Comparison of ENCODE assay signal across 8 cellular contexts in genomic region chr2:182866095-182866460, GRCh38. TPM values are rescaled to one million over a fixed set of nuclear protein-coding genes. Genes with fewer than 3 reads are reported as not detected.
A peak's percentile ranks its signal among the peaks of the same experiment; 100 is the strongest.
DNase-seq lines count a peak whose midpoint lies in the region; ATAC-seq and TF ChIP-seq lines count a peak whose summit lies in the region.

No MANE protein-coding gene starts in this region.

- peaks cover 52% of the 10 kb centered on the region for H3K27me3 Mint-ChIP-seq in stimulated activated memory B cell treated with anti-CD40 and anti-IgM and Interleukin-4, amounts not matched to agents 10 μg/mL and 1 μg/mL and 100 μg/mL, for 72 hours

- no peaks in the 10 kb centered on the region for H3K36me3 Mint-ChIP-seq in stimulated activated memory B cell treated with anti-CD40 and anti-IgM and Interleukin-4, amounts not matched to agents 10 μg/mL and 1 μg/mL and 100 μg/mL, for 72 hours

- H3K4me3 ChIP-seq in iPS-11a (ENCODE audit: low read depth, low read length) = peak overlapping the region; percentile 64
- no peak overlapping the region for H3K4me3 ChIP-seq in lower leg skin (ENCODE audit: low read depth, poor library complexity, severe bottlenecking)

- intact Hi-C loops in posterior vena cava (cut with DNase I) (loop anchor here in 1 of 2 donors (10.0 kb wide), 1 partner anchor 1771 kb away; no protein-coding TSS in a partner anchor), lower leg skin (cut with DNase I; ENCODE audit: low total_unique reads) (no loop called here)

- DNase-seq in DMS 273 (lab: John Stamatoyannopoulos, UW; ENCODE audit: unreplicated experiment) = peak; percentile 25
- no peak for DNase-seq in DMS 273 treated with DMSO at 0.1 percent for 48 hours (lab: John Stamatoyannopoulos, UW)
- DNase-seq in amniotic epithelial cell (ENCODE audit: low read depth) = peak; percentile 32
- DNase-seq in posterior vena cava (ENCODE audit: low spot score) = no peak
- DNase-seq in lower leg skin (ENCODE audit: low spot score in 2 of 2) = no peak
- DNase-seq in NCI-H345 (lab: John Stamatoyannopoulos, UW) = no peak

- H3K9me3 Mint-ChIP-seq in stimulated activated memory B cell treated with anti-CD40 and anti-IgM and Interleukin-4, amounts not matched to agents 10 μg/mL and 1 μg/mL and 100 μg/mL, for 72 hours = no peaks in the 10 kb centered on the region

- 9% methylated on average over 17 to 19 of the region's 19 CpGs for WGBS in lower leg skin, 2 donors

- peak overlapping the region; percentile 17 for H3K4me3 Mint-ChIP-seq in stimulated activated memory B cell treated with anti-CD40 and anti-IgM and Interleukin-4, amounts not matched to agents 10 μg/mL and 1 μg/mL and 100 μg/mL, for 72 hours

- TF ChIP-seq CTCF in lower leg skin (IDR thresholded peaks at IDR 0.05) = no peak

- no peak for ATAC-seq in stimulated activated memory B cell treated with anti-CD40 and anti-IgM and Interleukin-4, amounts not matched to agents 10 μg/mL and 1 μg/mL and 100 μg/mL, for 72 hours

- TF ChIP-seq POLR2A in lower leg skin (IDR thresholded peaks at IDR 0.05) = no peak

- H3K27ac Mint-ChIP-seq in stimulated activated memory B cell treated with anti-CD40 and anti-IgM and Interleukin-4, amounts not matched to agents 10 μg/mL and 1 μg/mL and 100 μg/mL, for 72 hours = no peak overlapping the region

- peaks cover 23% of the 10 kb centered on the region for H3K4me1 Mint-ChIP-seq in stimulated activated memory B cell treated with anti-CD40 and anti-IgM and Interleukin-4, amounts not matched to agents 10 μg/mL and 1 μg/mL and 100 μg/mL, for 72 hours

RNA-seq across cellular contexts. Expression of gene FRZB, which starts 0.4 kb away (rescaled TPM):
- total RNA-seq in posterior vena cava (1 to 10 TPM; 5.4 to 6.9 TPM), lower leg skin (10 to 100 TPM in 2 of 4 donors, 1 to 10 TPM in 2; 1.6 to 20.4 (median 12.0) TPM)

Comparison
In these comparisons a context has a peak if more than half of its experiments do, and no peak if none do; other contexts are left out.
1. DNase-seq: peak in DMS 273 (single experiment) and amniotic epithelial cell (single experiment); none in DMS 273 treated with DMSO at 0.1 percent for 48 hours (single experiment), posterior vena cava (single experiment), lower leg skin (0 of 2) and NCI-H345 (single experiment).